8 cellular contexts compared by ENCODE assay signal in the genomic region with DNA sequence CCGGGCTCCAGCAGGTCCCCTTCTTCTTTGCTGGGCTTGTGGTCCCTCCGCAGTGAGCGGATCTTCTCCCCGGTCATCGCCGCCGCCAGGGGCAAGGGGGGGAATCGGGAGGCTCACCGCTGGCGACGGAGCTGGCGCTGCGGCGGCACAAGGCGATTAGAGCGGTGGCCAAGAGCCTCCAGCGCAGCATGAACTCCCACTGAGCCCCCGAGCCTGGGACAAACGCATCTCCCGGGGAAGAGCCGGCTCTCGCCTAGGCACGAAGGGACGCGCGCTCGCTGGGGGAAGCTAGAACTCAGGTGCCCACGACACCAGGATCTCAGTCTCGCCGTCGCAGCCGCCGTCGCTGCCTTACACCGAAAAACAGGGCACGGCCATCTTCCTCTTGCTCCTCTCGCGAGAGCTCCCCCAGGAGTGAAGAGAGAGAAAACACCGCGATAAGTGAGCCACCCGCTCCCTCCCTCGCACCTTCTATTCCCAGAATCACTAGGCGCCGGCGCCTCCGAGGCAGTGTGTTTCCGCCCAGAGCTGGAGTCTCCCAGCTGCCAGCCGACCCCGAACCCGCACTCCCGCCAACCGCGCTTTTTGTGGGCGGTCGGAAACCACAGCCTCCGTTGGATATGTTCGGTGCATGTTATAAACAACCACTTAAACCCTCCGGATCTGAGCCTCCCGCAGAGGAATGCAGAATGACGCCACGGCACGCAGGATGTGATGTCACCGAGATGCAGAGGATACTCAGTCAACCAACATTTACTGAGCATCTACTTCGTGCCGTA. TPM values are rescaled to one million over a fixed set of nuclear protein-coding genes. Genes with fewer than 3 reads are reported as not detected.
DNase-seq lines count a peak whose midpoint lies in the region; ATAC-seq, FAIRE-seq and TF ChIP-seq lines count a peak whose summit lies in the region.

A gene with protein sequence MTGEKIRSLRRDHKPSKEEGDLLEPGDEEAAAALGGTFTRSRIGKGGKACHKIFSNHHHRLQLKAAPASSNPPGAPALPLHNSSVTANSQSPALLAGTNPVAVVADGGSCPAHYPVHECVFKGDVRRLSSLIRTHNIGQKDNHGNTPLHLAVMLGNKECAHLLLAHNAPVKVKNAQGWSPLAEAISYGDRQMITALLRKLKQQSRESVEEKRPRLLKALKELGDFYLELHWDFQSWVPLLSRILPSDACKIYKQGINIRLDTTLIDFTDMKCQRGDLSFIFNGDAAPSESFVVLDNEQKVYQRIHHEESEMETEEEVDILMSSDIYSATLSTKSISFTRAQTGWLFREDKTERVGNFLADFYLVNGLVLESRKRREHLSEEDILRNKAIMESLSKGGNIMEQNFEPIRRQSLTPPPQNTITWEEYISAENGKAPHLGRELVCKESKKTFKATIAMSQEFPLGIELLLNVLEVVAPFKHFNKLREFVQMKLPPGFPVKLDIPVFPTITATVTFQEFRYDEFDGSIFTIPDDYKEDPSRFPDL (minus strand): TSS at position 391 of the 779 bp plus-strand sequence. CDS start 314 bp downstream, at position 77.

- 0 to 1% methylated on average over 60 to 65 of the region's 65 CpGs for WGBS in pancreas, 2 donors

- no peaks in the 10 kb centered on the region for H3K27me3 ChIP-seq in SU-DHL-6 (ENCODE audit: low read length)
- no peaks in the 10 kb centered on the region for H3K27me3 ChIP-seq in pancreas
- H3K27me3 ChIP-seq in tibial artery: no peaks in the 10 kb centered on the region

- H3K36me3 ChIP-seq in SU-DHL-6 (ENCODE audit: low read length): no peaks in the 10 kb centered on the region
- H3K36me3 ChIP-seq in pancreas: no peaks in the 10 kb centered on the region
- no peaks in the 10 kb centered on the region for H3K36me3 ChIP-seq in tibial artery

- TF ChIP-seq CTCF in GM12864 (IDR thresholded peaks at IDR 0.05; ENCODE audit: low read depth, low read length, missing control alignments): peak; percentile 21
- no peak for TF ChIP-seq CTCF in SU-DHL-6 (IDR thresholded peaks at IDR 0.05; ENCODE audit: insufficient read depth, low read length, poor library complexity, severe bottlenecking)
- TF ChIP-seq CTCF in pancreas (IDR thresholded peaks at IDR 0.05): no peak
- TF ChIP-seq CTCF in tibial artery (IDR thresholded peaks at IDR 0.05): no peak

- H2AFZ ChIP-seq in SU-DHL-6 (ENCODE audit: low read depth, low read length, severe bottlenecking): peak within 1 kb of the TSS; percentile 95

- peak within 1 kb of the TSS; percentile 78 for H3K27ac ChIP-seq in SU-DHL-6 (ENCODE audit: low read depth, low read length)
- H3K27ac ChIP-seq in pancreas: peak within 1 kb of the TSS; percentile 81 to 89 (median 87)
- H3K27ac ChIP-seq in tibial artery: peak within 1 kb of the TSS; percentile 93 to 94

- peak within 1 kb of the TSS; percentile 99 for H3K4me2 ChIP-seq in SU-DHL-6 (ENCODE audit: low read depth, low read length, poor library complexity, severe bottlenecking)

- peaks cover 60% of the 10 kb centered on the region for H3K79me2 ChIP-seq in SU-DHL-6 (ENCODE audit: insufficient read depth, low read length)

- peak within 1 kb of the TSS; percentile 78 for H3K4me3 ChIP-seq in GM12864 (ENCODE audit: low read depth, low read length)
- peak within 1 kb of the TSS; percentile 95 for H3K4me3 ChIP-seq in SU-DHL-6 (ENCODE audit: insufficient read depth, low read length, poor library complexity, severe bottlenecking)
- H3K4me3 ChIP-seq in pancreas: peak within 1 kb of the TSS; percentile 48 to 92 (median 82)
- peak within 1 kb of the TSS; percentile 85 to 86 for H3K4me3 ChIP-seq in tibial artery

- no peak for FAIRE-seq in pancreas (lab: Jason Lieb, UNC)

- DNase-seq in GM12864 (ENCODE audit: low read depth): peak; percentile 90
- DNase-seq in NCI-H128 (lab: John Stamatoyannopoulos, UW; ENCODE audit: unreplicated experiment): peak; percentile 96
- DNase-seq in activated naive CD8-positive, alpha-beta T cell treated with anti-CD3 and anti-CD28 coated beads, Interleukin-2, amount 50 U/mL, for 16 hours (ENCODE audit: low read depth, low spot score): peak; percentile 76
- DNase-seq in Right ventricle myocardium superior: peak; percentile 94
- peak; percentile 89 to 95 (median 92) for DNase-seq in pancreas
- DNase-seq in tibial artery: peak; percentile 96 to 97

- no peaks in the 10 kb centered on the region for H3K9me2 ChIP-seq in SU-DHL-6 (replicated peaks; ENCODE audit: insufficient read depth, low read length)

- intact Hi-C loops in Right ventricle myocardium superior (cut with DNase I): no loop called here
- intact Hi-C loops in pancreas (cut with DNase I): no loop called here
- intact Hi-C loops in tibial artery (cut with DNase I; ENCODE audit: low total_unique reads): loop anchor here (1.0 to 10.0 kb wide), 2 partner anchors 57 to 150 kb away; a partner anchor contains a TSS

- H4K20me1 ChIP-seq in SU-DHL-6 (ENCODE audit: low read depth, low read length): peaks cover 10% of the 10 kb centered on the region

- H3F3A ChIP-seq in SU-DHL-6 (ENCODE audit: insufficient read depth): no peaks in the 10 kb centered on the region; the same call in none of the 2 replicates

- ATAC-seq in HG02678 (IDR thresholded peaks at IDR 0.05; ENCODE audit: unreplicated experiment) (peak; percentile 92), Right ventricle myocardium superior (ENCODE audit: poor library complexity) (peak; percentile 99), pancreas (peak; percentile 97 to 99 (median 98))

- H3K4me1 ChIP-seq in pancreas (peaks cover 16 to 33% (median 20%) of the 10 kb centered on the region in 3 donors), tibial artery (peaks cover 0 to 53% (median 33%) of the 10 kb centered on the region in 4 donors)

- peak within 1 kb of the TSS; percentile 91 for H3K9ac ChIP-seq in SU-DHL-6 (ENCODE audit: low read length)

- H3K9me3 ChIP-seq in SU-DHL-6 (ENCODE audit: insufficient read depth, low read length): no peaks in the 10 kb centered on the region
- H3K9me3 ChIP-seq in pancreas: no peaks in the 10 kb centered on the region
- no peaks in the 10 kb centered on the region for H3K9me3 ChIP-seq in tibial artery

RNA-seq across cellular contexts. Expression of the gene that starts here (rescaled TPM):
- total RNA-seq in Right ventricle myocardium superior (9.1 TPM), pancreas (10 to 100 TPM in 2 of 6 donors, 1 to 10 TPM in 4; 6.5 to 13.0 (median 8.7) TPM)
- polyA plus RNA-seq in pancreas: 1 to 10 TPM; 4.6 to 7.6 TPM

Comparison
In these comparisons a context has a peak if more than half of its experiments do, and no peak if none do; other contexts are left out.
1. Peak in every context shown above with its lines: DNase-seq, ATAC-seq, H3K4me3 ChIP-seq and H3K27ac ChIP-seq.